ENCODE assay signal across 12 cellular contexts in the genomic region with DNA sequence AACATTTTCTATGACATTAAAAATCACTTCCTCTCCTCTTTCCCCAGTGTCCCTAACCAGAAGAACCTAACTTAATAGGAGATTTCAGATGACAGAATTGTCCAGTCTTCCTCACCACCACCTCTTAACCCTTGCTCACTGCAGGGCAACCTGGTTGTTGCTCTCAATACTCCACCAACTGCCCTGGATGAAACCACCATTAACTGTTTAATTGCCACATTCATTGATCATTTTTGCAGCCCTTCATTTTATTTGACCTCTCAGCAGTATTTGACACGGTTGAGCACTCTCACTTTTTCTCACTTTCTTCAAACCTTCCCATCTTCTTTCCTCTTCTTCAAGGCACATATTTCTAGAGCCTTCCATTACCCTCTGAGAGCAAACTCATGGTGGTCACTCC.
"Had no signal": no experiment of that assay in that cellular context is flagged by ENCODE, and none has a peak within 500 bp of the region (broad histone marks: within the 10 kb centered on the region; RNA-seq: fewer than 3 reads in every experiment).

No MANE protein-coding gene starts in this region.

- H3K4me3 Mint-ChIP-seq: activated naive CD4-positive, alpha-beta T cell treated with anti-CD3 and anti-CD28 coated beads, Interleukin-2, amount 10 ng/mL, durations not matched to agents 7 days and 5 days; effector memory CD8-positive, alpha-beta T cell had no signal

- H3K9me3 ChIP-seq: left lung, ovary had no signal

- H3K36me3 ChIP-seq: left lung, ovary had no signal

- ATAC-seq: effector memory CD8-positive, alpha-beta T cell; left lung had no signal

- H3K9me3 Mint-ChIP-seq: activated T-helper 2 cell treated with anti-CD3 and anti-CD28 coated beads, Interferon-gamma antibody, Interleukin-2, Interleukin-4, amounts not matched to agents 10 μg/mL and 5 μg/mL and 100 μg/mL, durations not matched to agents 14 hours and 24 hours and 36 hours; effector memory CD8-positive, alpha-beta T cell had no signal

- H3K27ac Mint-ChIP-seq: activated naive CD4-positive, alpha-beta T cell treated with anti-CD3 and anti-CD28 coated beads, Interleukin-2, amount 10 ng/mL, durations not matched to agents 7 days and 5 days; activated T-helper 2 cell treated with anti-CD3 and anti-CD28 coated beads, Interferon-gamma antibody, Interleukin-2, Interleukin-4, amounts not matched to agents 10 μg/mL and 5 μg/mL and 100 μg/mL, durations not matched to agents 14 hours and 24 hours and 36 hours had no signal

- FAIRE-seq: islet of Langerhans had no signal

- H3K4me3 ChIP-seq: coronary artery, left lung, ovary, skin epidermis had no signal

- H3K36me3 Mint-ChIP-seq: activated naive CD4-positive, alpha-beta T cell treated with anti-CD3 and anti-CD28 coated beads, Interleukin-2, amount 10 ng/mL, durations not matched to agents 7 days and 5 days had no signal

- H3K27ac ChIP-seq: coronary artery, left lung, ovary had no signal

- H3K4me1 Mint-ChIP-seq: activated naive CD4-positive, alpha-beta T cell treated with anti-CD3 and anti-CD28 coated beads, Interleukin-2, amount 10 ng/mL, durations not matched to agents 7 days and 5 days had no signal

- H3K27me3 Mint-ChIP-seq: activated naive CD4-positive, alpha-beta T cell treated with anti-CD3 and anti-CD28 coated beads, Interleukin-2, amount 10 ng/mL, durations not matched to agents 7 days and 5 days; effector memory CD8-positive, alpha-beta T cell had no signal

- DNase-seq: activated naive CD4-positive, alpha-beta T cell treated with anti-CD3 and anti-CD28 coated beads, Interleukin-2, amount 10 ng/mL, durations not matched to agents 7 days and 5 days; caudate nucleus; effector memory CD8-positive, alpha-beta T cell; head of caudate nucleus; left lung; mesendoderm; ovary; retina had no signal

- H3K27me3 ChIP-seq: left lung, ovary had no signal
